14 cellular contexts compared by ENCODE assay signal in the genomic region with DNA sequence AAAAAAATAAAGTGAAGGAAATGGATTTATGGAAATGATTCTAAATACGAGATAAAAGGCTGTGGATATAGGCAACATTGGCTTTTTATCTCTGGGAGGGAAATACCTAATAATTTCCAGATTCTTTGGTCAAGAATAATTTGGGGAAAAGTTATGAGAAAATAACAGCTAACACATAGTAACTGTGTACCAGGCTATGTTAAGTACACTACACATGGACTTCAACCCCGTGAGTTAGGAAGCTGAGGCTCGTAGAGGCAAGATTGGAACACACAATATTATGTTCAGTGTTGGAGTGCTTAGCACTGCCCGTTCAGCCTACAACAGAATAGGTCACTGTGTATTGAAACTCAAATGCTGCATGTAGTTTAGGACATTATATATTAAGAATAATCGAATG. TPM values are rescaled to one million over a fixed set of nuclear protein-coding genes. Genes with fewer than 3 reads are reported as not detected.
A peak's percentile ranks its signal among the peaks of the same experiment; 100 is the strongest.
DNase-seq lines count a peak whose midpoint lies in the region; ATAC-seq and TF ChIP-seq lines count a peak whose summit lies in the region.
"Had no signal": no experiment of that assay in that cellular context is flagged by ENCODE, and none has a peak within 500 bp of the region (broad histone marks: within the 10 kb centered on the region; RNA-seq: fewer than 3 reads in every experiment).

No MANE protein-coding gene starts in this region.

- no peak for TF ChIP-seq POLR2A in upper lobe of left lung (IDR thresholded peaks at IDR 0.05)

- H2AFZ ChIP-seq in DND-41 (ENCODE audit: low read depth, low read length) = no peak overlapping the region
- no peak overlapping the region for H2AFZ ChIP-seq in OCI-LY1 (ENCODE audit: low read length)

- peak overlapping the region; percentile 81; the same call in 1 of the 2 replicates for H3K9ac ChIP-seq in DND-41 (ENCODE audit: low read depth, low read length)
- H3K9ac ChIP-seq in OCI-LY1 (ENCODE audit: low read length) = no peak overlapping the region
- peak overlapping the region in 1 of 2 donors; percentile 23 for H3K9ac ChIP-seq in colonic mucosa (ENCODE audit: low read depth in 2 of 2, low read length in 2 of 2)
- no peak overlapping the region for H3K9ac ChIP-seq in skeletal muscle tissue (ENCODE audit: low read depth in 1 of 3, low read length in 3 of 3)

- no peak for TF ChIP-seq EP300 in upper lobe of left lung (IDR thresholded peaks at IDR 0.05)

- H3K4me3 ChIP-seq in DND-41 (ENCODE audit: low read depth in 1 of 2, low read length in 2 of 2) = peak overlapping the region in 1 of 2 experiments; percentile 88; a peak in 1 of 4 replicates
- H3K4me3 ChIP-seq in OCI-LY1 (ENCODE audit: low read depth, low read length, poor library complexity, severe bottlenecking) = no peak overlapping the region
- H3K4me3 ChIP-seq in colonic mucosa = no peak overlapping the region
- H3K4me3 ChIP-seq in skeletal muscle tissue (ENCODE audit: low read length in 3 of 3) = no peak overlapping the region
- H3K4me3 ChIP-seq in upper lobe of left lung = no peak overlapping the region

- H3K27me3 ChIP-seq in DND-41 (ENCODE audit: insufficient read depth, low read length, poor library complexity) = no peaks in the 10 kb centered on the region
- H3K27me3 ChIP-seq in OCI-LY1 (ENCODE audit: insufficient read depth, low read length) = no peaks in the 10 kb centered on the region
- no peaks in the 10 kb centered on the region for H3K27me3 ChIP-seq in colonic mucosa
- H3K27me3 ChIP-seq in skeletal muscle tissue (ENCODE audit: control insufficient read depth in 3 of 3, insufficient read depth in 3 of 3, low read length in 3 of 3) = no peaks in the 10 kb centered on the region
- H3K27me3 ChIP-seq in upper lobe of left lung = no peaks in the 10 kb centered on the region
- H3K27me3 ChIP-seq: foreskin keratinocyte, ovary had no signal

- intact Hi-C loops in colonic mucosa (cut with DNase I) (loop anchor here (2.0 kb wide), 1 partner anchor 35 kb away; the partner anchor contains the start of gene GPD2), left ventricle myocardium superior (cut with micrococcal nuclease) (no loop called here), left cardiac atrium (cut with DNase I) (loop anchor here (2.0 to 5.0 kb wide), 4 partner anchors 35 to 67 kb away; partner anchors contain the start of gene GPD2 (in 1 of the 2))

- H3K36me3 ChIP-seq in DND-41 (ENCODE audit: insufficient read depth, low read length) (no peaks in the 10 kb centered on the region), OCI-LY1 (ENCODE audit: insufficient read depth, low read length) (no peaks in the 10 kb centered on the region), colonic mucosa (no peaks in the 10 kb centered on the region), skeletal muscle tissue (ENCODE audit: control insufficient read depth in 3 of 3, insufficient read depth in 3 of 3, low read length in 3 of 3) (no peaks in the 10 kb centered on the region), upper lobe of left lung (no peaks in the 10 kb centered on the region)
- H3K36me3 ChIP-seq: ovary had no signal

- H3K27ac ChIP-seq in DND-41 (ENCODE audit: low read length) (no peak overlapping the region), OCI-LY1 (ENCODE audit: low read depth, low read length, poor library complexity, severe bottlenecking) (no peak overlapping the region), colonic mucosa (no peak overlapping the region), skeletal muscle tissue (ENCODE audit: low read depth, low read length) (peak overlapping the region; percentile 15), upper lobe of left lung (no peak overlapping the region)
- H3K27ac ChIP-seq: foreskin keratinocyte had no signal

- H3K9me3 ChIP-seq in DND-41 (ENCODE audit: insufficient read depth, low read length, severe bottlenecking) (no peaks in the 10 kb centered on the region), OCI-LY1 (ENCODE audit: low read length) (no peaks in the 10 kb centered on the region), colonic mucosa (no peaks in the 10 kb centered on the region), skeletal muscle tissue (ENCODE audit: control insufficient read depth in 3 of 3, low read length in 3 of 3) (no peaks in the 10 kb centered on the region), upper lobe of left lung (no peaks in the 10 kb centered on the region)
- H3K9me3 ChIP-seq: ovary had no signal

- WGBS in upper lobe of left lung, 2 donors = 85 to 86% methylated on average over 5 of the region's 5 CpGs

- no peak for ATAC-seq in DND-41 (ENCODE audit: insufficient read depth, low read depth)
- ATAC-seq in left ventricle myocardium superior = no peak
- ATAC-seq in left cardiac atrium = no peak
- ATAC-seq in upper lobe of left lung (ENCODE audit: low FRiP score in 2 of 2) = no peak
- ATAC-seq: foreskin keratinocyte had no signal

- DNase-seq in DND-41 = no peak
- DNase-seq in colonic mucosa = peak; percentile 34
- no peak for DNase-seq in HCEC 1CT
- no peak for DNase-seq in left ventricle myocardium superior
- DNase-seq in left cardiac atrium = no peak
- no peak for DNase-seq in upper lobe of left lung
- DNase-seq: activated CD4-positive, CD25-positive, alpha-beta regulatory T cell treated with anti-CD3 and anti-CD28 coated beads, Interleukin-2, amount 50 U/mL, for 72 hours; activated CD8-positive, alpha-beta memory T cell treated with anti-CD3 and anti-CD28 coated beads, Interleukin-2, amount 50 U/mL, for 4 hours; activated naive CD4-positive, alpha-beta T cell treated with Interleukin-2 at 50 U/mL for 16 hours; foreskin keratinocyte; GDM1; ovary had no signal

- H3F3A ChIP-seq in OCI-LY1 (ENCODE audit: insufficient read depth, low read length) = no peaks in the 10 kb centered on the region

- peaks cover 21% of the 10 kb centered on the region for H3K4me1 ChIP-seq in DND-41 (ENCODE audit: insufficient read depth, low read length)
- H3K4me1 ChIP-seq in OCI-LY1 (ENCODE audit: insufficient read depth, low read length, severe bottlenecking) = peaks cover 17% of the 10 kb centered on the region
- H3K4me1 ChIP-seq in colonic mucosa = peaks cover 6% of the 10 kb centered on the region
- H3K4me1 ChIP-seq in skeletal muscle tissue (ENCODE audit: control insufficient read depth in 3 of 3, insufficient read depth in 3 of 3, low read length in 3 of 3) = peaks cover 4 to 17% (median 10%) of the 10 kb centered on the region in 3 donors
- peaks cover 10 to 28% (median 23%) of the 10 kb centered on the region in 4 donors for H3K4me1 ChIP-seq in upper lobe of left lung
- H3K4me1 ChIP-seq: foreskin keratinocyte had no signal

- H3K9me2 ChIP-seq in OCI-LY1 (ENCODE audit: low read depth, low read length) = no peaks in the 10 kb centered on the region

- H3K4me2 ChIP-seq in DND-41 (ENCODE audit: insufficient read depth, low read length) = peak overlapping the region; percentile 70; the same call in 1 of the 2 replicates
- H3K4me2 ChIP-seq in OCI-LY1 (ENCODE audit: low read length) = peak overlapping the region; percentile 94; the same call in 1 of the 2 replicates

- no peaks in the 10 kb centered on the region for H4K20me1 ChIP-seq in DND-41 (ENCODE audit: insufficient read depth, low read length)
- H4K20me1 ChIP-seq in OCI-LY1 (ENCODE audit: insufficient read depth, low read length) = no peaks in the 10 kb centered on the region

- H3K79me2 ChIP-seq in DND-41 (ENCODE audit: insufficient read depth, low read length) (no peaks in the 10 kb centered on the region), OCI-LY1 (ENCODE audit: insufficient read depth, low read length) (no peaks in the 10 kb centered on the region)

- no peak for TF ChIP-seq CTCF in DND-41 (IDR thresholded peaks at IDR 0.05; ENCODE audit: borderline replicate concordance, extremely low read depth, low read length, poor library complexity, severe bottlenecking)
- TF ChIP-seq CTCF in OCI-LY1 (IDR thresholded peaks at IDR 0.05; ENCODE audit: low read length) = no peak
- no peak for TF ChIP-seq CTCF in colonic mucosa (IDR thresholded peaks at IDR 0.05)
- TF ChIP-seq CTCF in upper lobe of left lung (IDR thresholded peaks at IDR 0.05) = no peak

RNA-seq across cellular contexts. Expression of gene GPD2, which starts 34.3 kb away (rescaled TPM):
- total RNA-seq in colonic mucosa = 10 to 100 TPM; 61.1 to 76.2 TPM
- 17.2 TPM for total RNA-seq in skeletal muscle tissue
- total RNA-seq in left ventricle myocardium superior = 18.5 TPM
- total RNA-seq in left cardiac atrium = 10 to 100 TPM; 15.7 to 19.8 TPM
- 100 to 1,000 TPM in 1 of 6 donors, 10 to 100 TPM in 5; 37.6 to 142 (median 44.2) TPM for total RNA-seq in upper lobe of left lung
